In genomic region chr10:12658526-12658925, GRCh38 we compare ENCODE assay signal across 2 cellular contexts.
TF ChIP-seq lines count a peak whose summit lies in the region.

No MANE protein-coding gene starts in this region.

TF ChIP-seq in liver, 16 proteins besides CTCF, POLR2A, EP300 and RAD21:
- peak; percentile 37 to 75 for TF ChIP-seq HNF4A (conservative IDR thresholded peaks at IDR 0.05)
- TF ChIP-seq MAX (IDR thresholded peaks at IDR 0.05) = no peak
- peak; percentile 44 to 71 for TF ChIP-seq RXRA (IDR thresholded peaks at IDR 0.05)
- TF ChIP-seq YY1 (IDR thresholded peaks at IDR 0.05) = peak; percentile 74

TF ChIP-seq in HepG2, 621 proteins besides CTCF, POLR2A, EP300 and RAD21:
- TF ChIP-seq CEBPZ (IDR thresholded peaks at IDR 0.05; ENCODE audit: low read length) (no peak), SKI (IDR thresholded peaks at IDR 0.05; ENCODE audit: partially characterized antibody) (no peak), CSRNP1 (CRISPR knock-in tag; IDR thresholded peaks at IDR 0.05) (no peak), ARID3A (IDR thresholded peaks at IDR 0.05; ENCODE audit: low read depth, low read length) (no peak), ZMYM2 (CRISPR knock-in tag; IDR thresholded peaks at IDR 0.05) (no peak), ZIK1 (CRISPR knock-in tag; IDR thresholded peaks at IDR 0.05; ENCODE audit: borderline replicate concordance, low read depth) (no peak), DBP (CRISPR knock-in tag; IDR thresholded peaks at IDR 0.05; ENCODE audit: not compliant biosample characterization) (no peak), GLMP (CRISPR knock-in tag; IDR thresholded peaks at IDR 0.05; ENCODE audit: borderline replicate concordance) (no peak)
